ENCODE assay signal across 11 cellular contexts in the genomic region with DNA sequence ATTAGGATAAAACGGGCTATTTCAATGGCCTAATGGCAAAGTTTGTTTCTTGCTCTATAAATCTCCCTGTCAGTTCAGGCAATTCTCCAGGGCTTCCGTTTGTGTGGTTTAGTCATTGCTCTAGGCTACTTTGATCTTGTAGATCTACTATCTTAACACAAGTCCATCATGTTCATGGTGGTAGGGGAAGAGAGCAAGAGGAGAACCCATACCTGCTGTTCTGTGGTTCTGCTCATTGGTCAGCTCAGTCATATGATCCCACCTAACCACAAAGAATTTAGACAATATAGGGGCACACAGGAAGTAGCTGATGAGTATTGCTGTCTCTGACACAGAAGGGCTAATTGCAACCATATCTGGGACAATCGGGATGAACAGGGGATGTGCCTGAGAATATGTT. TPM values are rescaled to one million over a fixed set of nuclear protein-coding genes. Genes with fewer than 3 reads are reported as not detected.
DNase-seq lines count a peak whose midpoint lies in the region; ATAC-seq and TF ChIP-seq lines count a peak whose summit lies in the region.
"Had no signal": no experiment of that assay in that cellular context is flagged by ENCODE, and none has a peak within 500 bp of the region (broad histone marks: within the 10 kb centered on the region; RNA-seq: fewer than 3 reads in every experiment).

No MANE protein-coding gene starts in this region.

- no peak overlapping the region for H2BK120ac ChIP-seq in IMR-90 (ENCODE audit: low read depth, low read length)

- peaks cover 0 to 6% of the 10 kb centered on the region in 2 experiments; a peak in 1 of 4 replicates for H3K79me1 ChIP-seq in IMR-90 (ENCODE audit: low read depth in 1 of 2, low read length in 2 of 2)

- no TSS peak for BruUV-seq in A673 (replicated peaks; lab: Mats Ljungman, UMichigan)
- BruUV-seq in IMR-90 (replicated peaks; lab: Mats Ljungman, UMichigan): no TSS peak

- H3K9me3 ChIP-seq in A673 (ENCODE audit: low read depth, low read length, poor library complexity, severe bottlenecking): no peaks in the 10 kb centered on the region
- no peaks in the 10 kb centered on the region; the same call in 1 of the 2 replicates for H3K9me3 ChIP-seq in IMR-90 (ENCODE audit: control insufficient read depth, insufficient read depth, low read length)
- no peaks in the 10 kb centered on the region for H3K9me3 ChIP-seq in transverse colon

- no peak overlapping the region for H4K5ac ChIP-seq in IMR-90 (ENCODE audit: low read depth, low read length)

- H3K27ac ChIP-seq in A673 (ENCODE audit: low read depth, low read length, poor library complexity, severe bottlenecking): no peak overlapping the region
- H3K27ac ChIP-seq in IMR-90 (ENCODE audit: insufficient read depth, low read length): no peak overlapping the region
- H3K27ac ChIP-seq in transverse colon: no peak overlapping the region
- H3K27ac ChIP-seq: C4-2B, epithelial cell of prostate had no signal

- H3K4me3 ChIP-seq in A673 (ENCODE audit: low read depth, low read length, poor library complexity, severe bottlenecking): no peak overlapping the region
- no peak overlapping the region for H3K4me3 ChIP-seq in IMR-90 (ENCODE audit: insufficient read depth, low read depth, low read length)
- H3K4me3 ChIP-seq in transverse colon: no peak overlapping the region

- H3K56ac ChIP-seq in IMR-90 (ENCODE audit: extremely low read depth, insufficient read depth, low read length): no peak overlapping the region

- no peak overlapping the region for H3K4me2 ChIP-seq in IMR-90 (ENCODE audit: low read depth, low read length)

- no peak overlapping the region for H2AFZ ChIP-seq in IMR-90 (replicated peaks; ENCODE audit: low read length, poor library complexity)

- no peak overlapping the region for H3K14ac ChIP-seq in IMR-90 (replicated peaks; ENCODE audit: low read depth, low read length)

- dilution Hi-C loops in IMR-90 (cut with HindIII; ENCODE audit: low sequenced_read_pairs, unreplicated experiment): no loop called here

- H3K4me1 Mint-ChIP-seq in activated CD8-positive, alpha-beta T cell treated with anti-CD3 and anti-CD28 coated beads, Interleukin-2, amount 10 ng/mL, durations not matched to agents 7 days and 5 days (ENCODE audit: low read depth): peaks cover 13% of the 10 kb centered on the region

- peak; percentile 47 for DNase-seq in A673 (ENCODE audit: low spot score)
- peak; percentile 32 for DNase-seq in IMR-90
- DNase-seq in activated CD8-positive, alpha-beta T cell treated with anti-CD3 and anti-CD28 coated beads, Interleukin-2, amount 10 ng/mL, durations not matched to agents 7 days and 5 days: peak; percentile 55
- DNase-seq in cerebellum (ENCODE audit: low spot score): no peak
- no peak for DNase-seq in inferior parietal cortex (ENCODE audit: extremely low spot score)
- DNase-seq in transverse colon: no peak
- DNase-seq: NCI-H1048 had no signal

- H4K20me1 ChIP-seq in IMR-90 (ENCODE audit: insufficient read depth, low read length): no peaks in the 10 kb centered on the region

- H3K27ac Mint-ChIP-seq in activated CD8-positive, alpha-beta T cell treated with anti-CD3 and anti-CD28 coated beads, Interleukin-2, amount 10 ng/mL, durations not matched to agents 7 days and 5 days: no peak overlapping the region

- ATAC-seq in GM18517 (IDR thresholded peaks at IDR 0.05; ENCODE audit: unreplicated experiment) (peak; percentile 51), IMR-90 (ENCODE audit: low read depth) (no peak), GM21526 (IDR thresholded peaks at IDR 0.05; ENCODE audit: low FRiP score, unreplicated experiment) (no peak)
- peak; percentile 34 for ATAC-seq in activated CD8-positive, alpha-beta T cell treated with anti-CD3 and anti-CD28 coated beads, Interleukin-2, amount 10 ng/mL, durations not matched to agents 7 days and 5 days

- peaks cover 11% of the 10 kb centered on the region for H3K36me3 Mint-ChIP-seq in activated CD8-positive, alpha-beta T cell treated with anti-CD3 and anti-CD28 coated beads, Interleukin-2, amount 10 ng/mL, durations not matched to agents 7 days and 5 days (ENCODE audit: low read depth)

- no peaks in the 10 kb centered on the region for H3K36me3 ChIP-seq in A673 (ENCODE audit: insufficient read depth, low read length, poor library complexity, severe bottlenecking)
- no peaks in the 10 kb centered on the region for H3K36me3 ChIP-seq in IMR-90 (ENCODE audit: control insufficient read depth, insufficient read depth, low read length)
- no peaks in the 10 kb centered on the region for H3K36me3 ChIP-seq in transverse colon

- no peak overlapping the region for H4K8ac ChIP-seq in IMR-90 (ENCODE audit: low read depth in 2 of 2, low read length in 2 of 2)

- H2AK9ac ChIP-seq in IMR-90 (replicated peaks; ENCODE audit: low read depth, low read length, poor library complexity): no peak overlapping the region

- TF ChIP-seq POLR2A in IMR-90 (IDR thresholded peaks at IDR 0.05; ENCODE audit: low read depth, low read length) (no peak), transverse colon (IDR thresholded peaks at IDR 0.05) (no peak)

- no peak for TF ChIP-seq RAD21 in IMR-90 (IDR thresholded peaks at IDR 0.05; ENCODE audit: low read length)

- no peak overlapping the region for H3K18ac ChIP-seq in IMR-90 (ENCODE audit: low read depth, low read length)

- no peak overlapping the region for H2BK5ac ChIP-seq in IMR-90 (ENCODE audit: low read depth, low read length, poor library complexity, severe bottlenecking)

- H3K9ac ChIP-seq in IMR-90 (ENCODE audit: low read depth, low read length): no peak overlapping the region

- POLR2A ChIA-PET in A673 (lab: Charles Lee; ENCODE audit: low non-redundant PET) (no interaction called here), IMR-90 (lab: Charles Lee; ENCODE audit: unreplicated experiment) (no interaction called here)
- POLR2A ChIA-PET in activated CD8-positive, alpha-beta T cell treated with anti-CD3 and anti-CD28 coated beads, Interleukin-2, amount 10 ng/mL, durations not matched to agents 7 days and 5 days (lab: Charles Lee): no interaction called here

- peaks cover 10% of the 10 kb centered on the region for H3K27me3 Mint-ChIP-seq in activated CD8-positive, alpha-beta T cell treated with anti-CD3 and anti-CD28 coated beads, Interleukin-2, amount 10 ng/mL, durations not matched to agents 7 days and 5 days (ENCODE audit: low read depth)

- no CpG with 5 or more reads among the region's 3 CpGs for WGBS in IMR-90 (ENCODE audit: extremely low coverage in 2 of 2, insufficient read length in 1 of 2), 2 experiments
- WGBS in transverse colon (ENCODE audit: low coverage in 1 of 2), 2 donors: 15 to 25% methylated on average over 3 of the region's 3 CpGs

- H2BK20ac ChIP-seq in IMR-90 (ENCODE audit: low read depth, low read length): no peak overlapping the region

- H3K4me3 Mint-ChIP-seq in activated CD8-positive, alpha-beta T cell treated with anti-CD3 and anti-CD28 coated beads, Interleukin-2, amount 10 ng/mL, durations not matched to agents 7 days and 5 days: no peak overlapping the region

- TF ChIP-seq EP300 in transverse colon (IDR thresholded peaks at IDR 0.05; ENCODE audit: low read depth): no peak

- in situ Hi-C loops in IMR-90 (cut with MboI; ENCODE audit: low sequenced_read_pairs): no loop called here
- in situ Hi-C loops in transverse colon (cut with MboI; ENCODE audit: low pct_ligation_motif_present in 1 of 4, low pct_unique_long_range_greater_than_20kb in 1 of 4, low sequenced_read_pairs in 3 of 4): no loop called here

- no peak overlapping the region for H4K91ac ChIP-seq in IMR-90 (ENCODE audit: insufficient read depth, low read depth, low read length)

- no peak overlapping the region for H2BK15ac ChIP-seq in IMR-90 (ENCODE audit: low read depth, low read length)

- H3K4me1 ChIP-seq in A673 (ENCODE audit: insufficient read depth, low read length, poor library complexity, severe bottlenecking): peaks cover 18% of the 10 kb centered on the region
- 0 out of 2 replicates have a peak, but pooled peaks cover 2% of the 10 kb centered on the region for H3K4me1 ChIP-seq in IMR-90 (ENCODE audit: control insufficient read depth, insufficient read depth, low read length)
- peaks cover 5 to 9% (median 7%) of the 10 kb centered on the region in 4 donors for H3K4me1 ChIP-seq in transverse colon

- H3K27me3 ChIP-seq in A673 (replicated peaks; ENCODE audit: insufficient read depth, low read depth, low read length, poor library complexity): no peaks in the 10 kb centered on the region
- H3K27me3 ChIP-seq in IMR-90 (ENCODE audit: control insufficient read depth, insufficient read depth, low read length): no peaks in the 10 kb centered on the region; the same call in 1 of the 2 replicates
- H3K27me3 ChIP-seq in transverse colon: peaks cover 3% of the 10 kb centered on the region

- intact Hi-C loops in A673 (cut with micrococcal nuclease; ENCODE audit: unreplicated experiment) (no loop called here), IMR-90 (cut with micrococcal nuclease) (loop anchor here (10.0 kb wide), 1 partner anchor 284 kb away; a partner anchor contains a TSS), transverse colon (cut with DNase I; ENCODE audit: low total_unique reads) (loop anchor here (10.0 kb wide), 1 partner anchor 114 kb away; a partner anchor contains a TSS)

- H3K4ac ChIP-seq in IMR-90 (ENCODE audit: low read depth, low read length): no peak overlapping the region

- H3K23ac ChIP-seq in IMR-90 (ENCODE audit: low read depth, low read length): no peak overlapping the region

- H3K9me3 Mint-ChIP-seq in activated CD8-positive, alpha-beta T cell treated with anti-CD3 and anti-CD28 coated beads, Interleukin-2, amount 10 ng/mL, durations not matched to agents 7 days and 5 days (ENCODE audit: insufficient read depth): no peaks in the 10 kb centered on the region

- TF ChIP-seq CTCF in A673 (conservative IDR thresholded peaks at IDR 0.05; ENCODE audit: low read depth, low read length): no peak
- no peak for TF ChIP-seq CTCF in IMR-90 (conservative IDR thresholded peaks at IDR 0.05; ENCODE audit: low read depth, low read length)
- TF ChIP-seq CTCF in transverse colon (IDR thresholded peaks at IDR 0.05): no peak

- H2AK5ac ChIP-seq in IMR-90 (ENCODE audit: low read depth, low read length): no peak overlapping the region

- no peaks in the 10 kb centered on the region for H3K9me1 ChIP-seq in IMR-90 (ENCODE audit: insufficient read depth, low read length)

- CTCF ChIA-PET in A673 (lab: Charles Lee) (no interaction called here), IMR-90 (lab: Yijun Ruan, JAX) (no interaction called here)
- CTCF ChIA-PET in activated CD8-positive, alpha-beta T cell treated with anti-CD3 and anti-CD28 coated beads, Interleukin-2, amount 10 ng/mL, durations not matched to agents 7 days and 5 days (lab: Charles Lee): no interaction called here

TF ChIP-seq in IMR-90, 13 proteins besides CTCF, POLR2A, EP300 and RAD21 (continues in another document):
- no peak for TF ChIP-seq MXI1 (IDR thresholded peaks at IDR 0.05; ENCODE audit: borderline replicate concordance, low read depth, low read length)

RNA-seq across cellular contexts. Expression of a gene that starts 4.9 kb away (rescaled TPM):
- 224 and 234 TPM in 2 replicates for total RNA-seq in A673 (2021)
- total RNA-seq in IMR-90 (2012; rRNA removed): 33.5 and 82.8 TPM in 2 replicates
- 37.1 and 37.4 TPM in 2 replicates for polyA plus RNA-seq in IMR-90 (2012; rRNA removed)
- polyA plus RNA-seq in IMR-90 (2012; cell fraction: cytosol; rRNA removed): 9.5 and 16.0 TPM in 2 replicates
- polyA plus RNA-seq in IMR-90 (2012; cell fraction: nucleus; rRNA removed; ENCODE audit: low replicate concordance): 5.2 and 18.1 TPM in 2 replicates
- total RNA-seq in activated CD8-positive, alpha-beta T cell treated with anti-CD3 and anti-CD28 coated beads, Interleukin-2, amount 10 ng/mL, durations not matched to agents 7 days and 5 days: 100 to 1,000 TPM; 251 to 255 TPM
- 127 TPM for total RNA-seq in cerebellum
- 100 to 1,000 TPM in 3 of 4 donors, 10 to 100 TPM in 1; 96.9 to 175 (median 111) TPM for total RNA-seq in transverse colon

Comparison
In these comparisons a context has a peak if more than half of its experiments do, and no peak if none do; other contexts are left out.
1. DNase-seq: peak in A673 (single experiment), IMR-90 (single experiment) and activated CD8-positive, alpha-beta T cell treated with anti-CD3 and anti-CD28 coated beads, Interleukin-2, amount 10 ng/mL, durations not matched to agents 7 days and 5 days (single experiment); none in cerebellum (single experiment), inferior parietal cortex (single experiment) and transverse colon (single experiment).
2. ATAC-seq: peak in GM18517 (single experiment) and activated CD8-positive, alpha-beta T cell treated with anti-CD3 and anti-CD28 coated beads, Interleukin-2, amount 10 ng/mL, durations not matched to agents 7 days and 5 days (single experiment); none in IMR-90 (single experiment) and GM21526 (single experiment).